1 cellular context compared by ENCODE assay signal in the genomic region with DNA sequence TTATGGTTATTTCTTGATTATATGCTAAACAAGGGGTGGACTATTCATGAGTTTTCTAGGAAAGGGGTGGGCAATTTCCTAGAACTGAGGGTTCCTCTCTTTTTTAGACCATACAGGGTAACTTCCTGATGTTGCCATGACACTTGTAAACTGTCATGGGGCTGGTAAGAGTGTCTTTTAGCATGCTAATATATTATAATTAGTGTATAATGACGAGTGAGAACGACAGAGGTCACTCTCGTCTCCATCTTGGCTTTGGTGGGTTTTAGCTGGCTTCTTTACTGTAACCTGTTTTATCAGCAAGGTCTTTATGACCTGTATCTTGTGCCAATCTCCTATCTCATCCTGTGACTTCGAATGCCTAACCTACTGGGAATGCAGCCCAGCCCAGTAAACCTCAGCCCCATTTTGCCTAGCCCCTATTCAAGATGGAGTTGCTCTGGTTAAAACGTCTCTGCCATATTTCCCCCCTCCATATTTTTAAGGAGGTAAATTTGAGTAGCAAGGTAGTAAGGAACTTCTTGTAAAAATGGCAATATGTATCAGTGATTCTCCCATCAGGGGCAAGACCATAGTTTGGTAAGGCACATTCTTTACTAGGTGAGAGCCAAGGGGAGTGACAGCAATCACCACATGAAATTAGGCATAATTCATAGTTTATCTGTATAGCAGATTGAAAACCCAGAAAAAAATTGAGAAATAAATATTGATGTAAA.
TF ChIP-seq lines count a peak whose summit lies in the region.

No MANE protein-coding gene starts in this region.

TF ChIP-seq in K562, 482 proteins besides CTCF, POLR2A, EP300 and RAD21 (continues in another document):
- TF ChIP-seq POLR2AphosphoS5 (IDR thresholded peaks at IDR 0.05; ENCODE audit: control insufficient read depth, insufficient read depth, low read depth, low read length) = peak; percentile 67; the same call in 1 of the 2 replicates
- peak; percentile 98 for TF ChIP-seq NFXL1 (CRISPR knock-in tag; IDR thresholded peaks at IDR 0.05)
- TF ChIP-seq, protein P1, sequence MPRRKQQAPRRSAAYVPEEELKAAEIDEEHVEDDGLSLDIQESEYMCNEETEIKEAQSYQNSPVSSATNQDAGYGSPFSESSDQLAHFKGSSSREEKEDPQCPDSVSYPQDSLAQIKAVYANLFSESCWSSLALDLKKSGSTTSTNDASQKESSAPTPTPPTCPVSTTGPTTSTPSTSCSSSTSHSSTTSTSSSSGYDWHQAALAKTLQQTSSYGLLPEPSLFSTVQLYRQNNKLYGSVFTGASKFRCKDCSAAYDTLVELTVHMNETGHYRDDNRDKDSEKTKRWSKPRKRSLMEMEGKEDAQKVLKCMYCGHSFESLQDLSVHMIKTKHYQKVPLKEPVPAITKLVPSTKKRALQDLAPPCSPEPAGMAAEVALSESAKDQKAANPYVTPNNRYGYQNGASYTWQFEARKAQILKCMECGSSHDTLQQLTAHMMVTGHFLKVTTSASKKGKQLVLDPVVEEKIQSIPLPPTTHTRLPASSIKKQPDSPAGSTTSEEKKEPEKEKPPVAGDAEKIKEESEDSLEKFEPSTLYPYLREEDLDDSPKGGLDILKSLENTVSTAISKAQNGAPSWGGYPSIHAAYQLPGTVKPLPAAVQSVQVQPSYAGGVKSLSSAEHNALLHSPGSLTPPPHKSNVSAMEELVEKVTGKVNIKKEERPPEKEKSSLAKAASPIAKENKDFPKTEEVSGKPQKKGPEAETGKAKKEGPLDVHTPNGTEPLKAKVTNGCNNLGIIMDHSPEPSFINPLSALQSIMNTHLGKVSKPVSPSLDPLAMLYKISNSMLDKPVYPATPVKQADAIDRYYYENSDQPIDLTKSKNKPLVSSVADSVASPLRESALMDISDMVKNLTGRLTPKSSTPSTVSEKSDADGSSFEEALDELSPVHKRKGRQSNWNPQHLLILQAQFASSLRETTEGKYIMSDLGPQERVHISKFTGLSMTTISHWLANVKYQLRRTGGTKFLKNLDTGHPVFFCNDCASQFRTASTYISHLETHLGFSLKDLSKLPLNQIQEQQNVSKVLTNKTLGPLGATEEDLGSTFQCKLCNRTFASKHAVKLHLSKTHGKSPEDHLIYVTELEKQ (CRISPR knock-in tag; IDR thresholded peaks at IDR 0.05) = peak; percentile 97
- peak; percentile 94 for TF ChIP-seq TCFL5 (CRISPR knock-in tag; conservative IDR thresholded peaks at IDR 0.05)
- peak; percentile 99 for TF ChIP-seq ZNF583 (CRISPR knock-in tag; IDR thresholded peaks at IDR 0.05)
- TF ChIP-seq ADNP (tag; IDR thresholded peaks at IDR 0.05) = no peak
- no peak for TF ChIP-seq ZBTB2 (IDR thresholded peaks at IDR 0.05)
- 0 out of 3 replicates have a peak, but pooled peaks of 1 of the 2 experiments have one; percentile 31 for TF ChIP-seq CBX3 (IDR thresholded peaks at IDR 0.05; ENCODE audit: borderline replicate concordance in 1 of 2, low read length in 2 of 2)
- no peak for TF ChIP-seq CHD2 (IDR thresholded peaks at IDR 0.05; ENCODE audit: low read depth, low read length)
- TF ChIP-seq TFAM (CRISPR knock-in tag; conservative IDR thresholded peaks at IDR 0.05) = no peak
- no peak for TF ChIP-seq SREBF2 (CRISPR knock-in tag; IDR thresholded peaks at IDR 0.05)
- TF ChIP-seq PPARD (CRISPR knock-in tag; IDR thresholded peaks at IDR 0.05) = peak; percentile 94
- TF ChIP-seq STAT5A (IDR thresholded peaks at IDR 0.05; ENCODE audit: borderline replicate concordance, low read length) = peak; percentile 96
- peak; percentile 99 for TF ChIP-seq RREB1 (CRISPR knock-in tag; IDR thresholded peaks at IDR 0.05)
- TF ChIP-seq TAF7 (tag; IDR thresholded peaks at IDR 0.05) = peak; percentile 96
- peak; percentile 99 for TF ChIP-seq HBP1 (CRISPR knock-in tag; IDR thresholded peaks at IDR 0.05)
- TF ChIP-seq ZNF592 (IDR thresholded peaks at IDR 0.05) = peak; percentile 100
- peak; percentile 88 for TF ChIP-seq ZSCAN32 (CRISPR knock-in tag; IDR thresholded peaks at IDR 0.05)
- peak; percentile 98 for TF ChIP-seq ARID3B (CRISPR knock-in tag; IDR thresholded peaks at IDR 0.05; ENCODE audit: borderline replicate concordance)
- peak; percentile 97 for TF ChIP-seq ZNF212 (CRISPR knock-in tag; IDR thresholded peaks at IDR 0.05)
- TF ChIP-seq SMAD4 (CRISPR knock-in tag; conservative IDR thresholded peaks at IDR 0.05) = peak; percentile 99
- peak; percentile 67; the same call in 1 of the 2 replicates for TF ChIP-seq ZNF764 (CRISPR knock-in tag; IDR thresholded peaks at IDR 0.05; ENCODE audit: low read depth)
- TF ChIP-seq ZNF644 (tag; IDR thresholded peaks at IDR 0.05; ENCODE audit: low read depth) = peak; percentile 99
- TF ChIP-seq HIVEP1 (CRISPR knock-in tag; IDR thresholded peaks at IDR 0.05) = peak; percentile 99
- no peak for TF ChIP-seq TSC22D4 (tag; IDR thresholded peaks at IDR 0.05)
- TF ChIP-seq ZNF589 (CRISPR knock-in tag; IDR thresholded peaks at IDR 0.05; ENCODE audit: low read depth) = peak; percentile 100
- TF ChIP-seq ID3 (CRISPR knock-in tag; IDR thresholded peaks at IDR 0.05) = peak; percentile 95
- TF ChIP-seq ID3 (tag; IDR thresholded peaks at IDR 0.05) = peak; percentile 97
- TF ChIP-seq ZNF174 (CRISPR knock-in tag; IDR thresholded peaks at IDR 0.05) = peak; percentile 93; the same call in 1 of the 2 replicates
- TF ChIP-seq XRCC3 (IDR thresholded peaks at IDR 0.05) = no peak
- TF ChIP-seq, protein P2, sequence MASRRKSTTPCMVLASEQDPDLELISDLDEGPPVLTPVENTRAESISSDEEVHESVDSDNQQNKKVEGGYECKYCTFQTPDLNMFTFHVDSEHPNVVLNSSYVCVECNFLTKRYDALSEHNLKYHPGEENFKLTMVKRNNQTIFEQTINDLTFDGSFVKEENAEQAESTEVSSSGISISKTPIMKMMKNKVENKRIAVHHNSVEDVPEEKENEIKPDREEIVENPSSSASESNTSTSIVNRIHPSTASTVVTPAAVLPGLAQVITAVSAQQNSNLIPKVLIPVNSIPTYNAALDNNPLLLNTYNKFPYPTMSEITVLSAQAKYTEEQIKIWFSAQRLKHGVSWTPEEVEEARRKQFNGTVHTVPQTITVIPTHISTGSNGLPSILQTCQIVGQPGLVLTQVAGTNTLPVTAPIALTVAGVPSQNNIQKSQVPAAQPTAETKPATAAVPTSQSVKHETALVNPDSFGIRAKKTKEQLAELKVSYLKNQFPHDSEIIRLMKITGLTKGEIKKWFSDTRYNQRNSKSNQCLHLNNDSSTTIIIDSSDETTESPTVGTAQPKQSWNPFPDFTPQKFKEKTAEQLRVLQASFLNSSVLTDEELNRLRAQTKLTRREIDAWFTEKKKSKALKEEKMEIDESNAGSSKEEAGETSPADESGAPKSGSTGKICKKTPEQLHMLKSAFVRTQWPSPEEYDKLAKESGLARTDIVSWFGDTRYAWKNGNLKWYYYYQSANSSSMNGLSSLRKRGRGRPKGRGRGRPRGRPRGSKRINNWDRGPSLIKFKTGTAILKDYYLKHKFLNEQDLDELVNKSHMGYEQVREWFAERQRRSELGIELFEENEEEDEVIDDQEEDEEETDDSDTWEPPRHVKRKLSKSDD (conservative IDR thresholded peaks at IDR 0.05; ENCODE audit: low read length) = no peak
